ENCODE assay signal across 21 cellular contexts in genomic region chr17:61537264-61537771, GRCh38. TPM values are rescaled to one million over a fixed set of nuclear protein-coding genes. Genes with fewer than 3 reads are reported as not detected.
DNase-seq lines count a peak whose midpoint lies in the region; ATAC-seq, FAIRE-seq and TF ChIP-seq lines count a peak whose summit lies in the region.
"Had no signal": no experiment of that assay in that cellular context is flagged by ENCODE, and none has a peak within 500 bp of the region (broad histone marks: within the 10 kb centered on the region; RNA-seq: fewer than 3 reads in every experiment).

No MANE protein-coding gene starts in this region.

- TF ChIP-seq POLR2A in H54 (IDR thresholded peaks at IDR 0.05; ENCODE audit: low read depth, low read length), result no peak

- DNase-seq in NCI-H748 (lab: John Stamatoyannopoulos, UW; ENCODE audit: unreplicated experiment) (peak; percentile 11), NCI-H748 treated with DMSO at 0.1 percent for 48 hours (lab: John Stamatoyannopoulos, UW) (no peak), H54 (ENCODE audit: insufficient read length, low spot score) (no peak), HTR-8/SVneo (ENCODE audit: insufficient read length, low spot score) (no peak), H7 (no peak)
- DNase-seq: ACHN; BE2C; C1 segment of cervical spinal cord; CD4-positive, CD25-positive, alpha-beta regulatory T cell; CD8-positive, alpha-beta memory T cell; COR-L47; DMS 273 treated with DMSO at 0.1 percent for 48 hours; DMS53; DND-41; EL; GM23248 had no signal

- no peaks in the 10 kb centered on the region for H3K36me3 ChIP-seq in H7 (replicated peaks; ENCODE audit: control insufficient read depth, insufficient read depth, low read length)
- H3K36me3 ChIP-seq: BE2C had no signal

- FAIRE-seq in H54 (lab: Jason Lieb, UNC) (peak; percentile 30), HTR-8/SVneo (lab: Jason Lieb, UNC) (peak; percentile 54)
- FAIRE-seq: GM12891 had no signal

- no peak for ATAC-seq in HG02642 (IDR thresholded peaks at IDR 0.05; ENCODE audit: poor library complexity, unreplicated experiment)
- ATAC-seq: HCT116 had no signal

- no peaks in the 10 kb centered on the region for H3K27me3 ChIP-seq in H7 (ENCODE audit: control insufficient read depth, insufficient read depth, low read length)
- H3K27me3 ChIP-seq: BE2C had no signal

- no peak overlapping the region for H3K4me3 ChIP-seq in H7 (ENCODE audit: insufficient read depth, low read depth, low read length)
- H3K4me3 ChIP-seq: GM23248 had no signal

RNA-seq across cellular contexts. Expression of gene NACA2, which starts 53.7 kb away (rescaled TPM):
- total RNA-seq in H7 (2014; rRNA removed; shearing (Covaris generic)), result not detected in 2 replicates
- total RNA-seq: CD4-positive, CD25-positive, alpha-beta regulatory T cell; CD8-positive, alpha-beta memory T cell; GM23248; H4; HT-29 had no signal
